ENCODE assay signal across 14 cellular contexts in genomic region chr15:83733206-83733605, GRCh38.
DNase-seq lines count a peak whose midpoint lies in the region; ATAC-seq and TF ChIP-seq lines count a peak whose summit lies in the region.
"Had no signal": no experiment of that assay in that cellular context is flagged by ENCODE, and none has a peak within 500 bp of the region (broad histone marks: within the 10 kb centered on the region; RNA-seq: fewer than 3 reads in every experiment).

No MANE protein-coding gene starts in this region.

- no peak for TF ChIP-seq CTCF in mesothelial cell of epicardium (IDR thresholded peaks at IDR 0.05; ENCODE audit: unreplicated experiment)

- ATAC-seq in GM18909 (IDR thresholded peaks at IDR 0.05; ENCODE audit: poor library complexity, unreplicated experiment) (no peak), HG03196 (IDR thresholded peaks at IDR 0.05; ENCODE audit: unreplicated experiment) (no peak)
- ATAC-seq in stimulated activated memory B cell treated with anti-CD40 and anti-IgM and Interleukin-4, amounts not matched to agents 10 μg/mL and 1 μg/mL and 100 μg/mL, for 72 hours, result no peak
- ATAC-seq: activated T-cell treated with anti-CD3 and anti-CD28 coated beads, Interleukin-2, amount 50 U/mL, for 4 hours; natural killer cell had no signal

- H3K27me3 ChIP-seq in MG63, result no peaks in the 10 kb centered on the region

- peaks cover 3% of the 10 kb centered on the region for H3K36me3 Mint-ChIP-seq in mesothelial cell of epicardium
- no peaks in the 10 kb centered on the region for H3K36me3 Mint-ChIP-seq in stimulated activated memory B cell treated with anti-CD40 and anti-IgM and Interleukin-4, amounts not matched to agents 10 μg/mL and 1 μg/mL and 100 μg/mL, for 72 hours
- H3K36me3 Mint-ChIP-seq: natural killer cell had no signal

- no peaks in the 10 kb centered on the region for H3K36me3 ChIP-seq in MG63

- peaks cover 22% of the 10 kb centered on the region for H3K4me1 Mint-ChIP-seq in mesothelial cell of epicardium
- H3K4me1 Mint-ChIP-seq in stimulated activated memory B cell treated with anti-CD40 and anti-IgM and Interleukin-4, amounts not matched to agents 10 μg/mL and 1 μg/mL and 100 μg/mL, for 72 hours, result no peaks in the 10 kb centered on the region
- H3K4me1 Mint-ChIP-seq: natural killer cell had no signal

- no peak overlapping the region for H3K4me3 Mint-ChIP-seq in mesothelial cell of epicardium
- H3K4me3 Mint-ChIP-seq in stimulated activated memory B cell treated with anti-CD40 and anti-IgM and Interleukin-4, amounts not matched to agents 10 μg/mL and 1 μg/mL and 100 μg/mL, for 72 hours, result no peak overlapping the region
- H3K4me3 Mint-ChIP-seq: activated T-cell treated with anti-CD3 and anti-CD28 coated beads, Interleukin-2, amount 50 U/mL, for 4 hours; natural killer cell had no signal

- H3K4me3 ChIP-seq in MG63, result no peak overlapping the region

- no peaks in the 10 kb centered on the region for H3K27me3 Mint-ChIP-seq in mesothelial cell of epicardium (ENCODE audit: low read depth)
- H3K27me3 Mint-ChIP-seq in stimulated activated memory B cell treated with anti-CD40 and anti-IgM and Interleukin-4, amounts not matched to agents 10 μg/mL and 1 μg/mL and 100 μg/mL, for 72 hours, result peaks cover 8% of the 10 kb centered on the region

- peaks cover 5% of the 10 kb centered on the region; the same call in 1 of the 2 replicates for H3K9me3 ChIP-seq in MG63

- peaks cover 34% of the 10 kb centered on the region for H3K9me3 Mint-ChIP-seq in mesothelial cell of epicardium
- H3K9me3 Mint-ChIP-seq in stimulated activated memory B cell treated with anti-CD40 and anti-IgM and Interleukin-4, amounts not matched to agents 10 μg/mL and 1 μg/mL and 100 μg/mL, for 72 hours, result peaks cover 3% of the 10 kb centered on the region

- in situ Hi-C loops in Caki2 (cut with HindIII; ENCODE audit: low pct_unique_long_range_greater_than_20kb, low sequenced_read_pairs), result no loop called here

- DNase-seq in Caki2 (ENCODE audit: low read depth), result peak; percentile 78
- peak; percentile 68 for DNase-seq in MG63
- DNase-seq in dermis microvascular lymphatic vessel endothelial cell (ENCODE audit: low read depth in 2 of 2), result peak; percentile 25 to 86
- DNase-seq in mesothelial cell of epicardium (ENCODE audit: low spot score in 2 of 2, unreplicated experiment in 2 of 2), result no peak
- DNase-seq in NCI-H187 treated with DMSO at 0.1 percent for 48 hours (lab: John Stamatoyannopoulos, UW), result no peak
- DNase-seq: activated T-cell treated with anti-CD3 and anti-CD28 coated beads, Interleukin-2, amount 50 U/mL, for 4 hours; aorta; C1 segment of cervical spinal cord; natural killer cell; NCI-H1105; SHP77 treated with DMSO at 0.1 percent for 48 hours had no signal

- peak overlapping the region; percentile 14 for H3K27ac Mint-ChIP-seq in mesothelial cell of epicardium
- H3K27ac Mint-ChIP-seq in stimulated activated memory B cell treated with anti-CD40 and anti-IgM and Interleukin-4, amounts not matched to agents 10 μg/mL and 1 μg/mL and 100 μg/mL, for 72 hours, result no peak overlapping the region
- H3K27ac Mint-ChIP-seq: natural killer cell had no signal

Comparison
In these comparisons a context has a peak if more than half of its experiments do, and no peak if none do; other contexts are left out.
1. DNase-seq: peak in Caki2 (single experiment), MG63 (single experiment) and dermis microvascular lymphatic vessel endothelial cell (2 of 2); none in mesothelial cell of epicardium (0 of 2) and NCI-H187 treated with DMSO at 0.1 percent for 48 hours (single experiment).